Comparison of ENCODE assay signal across 2 cellular contexts in genomic region chr4:15545371-15545770, GRCh38.
TF ChIP-seq lines count a peak whose summit lies in the region.

No MANE protein-coding gene starts in this region.

TF ChIP-seq in WTC11, 78 proteins besides CTCF, POLR2A, EP300 and RAD21 (continued from another document and continues in another):
- TF ChIP-seq ATF6 (CRISPR knock-in tag; IDR thresholded peaks at IDR 0.05) (no peak), SOX15 (CRISPR knock-in tag; IDR thresholded peaks at IDR 0.05) (no peak), STAT6 (CRISPR knock-in tag; conservative IDR thresholded peaks at IDR 0.05; ENCODE audit: low read depth) (no peak), NR2C2 (CRISPR knock-in tag; IDR thresholded peaks at IDR 0.05) (no peak), AFF4 (CRISPR knock-in tag; IDR thresholded peaks at IDR 0.05; ENCODE audit: borderline replicate concordance) (no peak), ZNF512 (CRISPR knock-in tag; IDR thresholded peaks at IDR 0.05; ENCODE audit: borderline replicate concordance) (no peak), AR (CRISPR knock-in tag; IDR thresholded peaks at IDR 0.05) (no peak)

TF ChIP-seq in H1, 55 proteins besides CTCF, POLR2A, EP300 and RAD21 (continued from another document):
- TF ChIP-seq SAP30 (IDR thresholded peaks at IDR 0.05; ENCODE audit: insufficient read depth, insufficient replicate concordance, low read length) (no peak), ZNF274 (IDR thresholded peaks at IDR 0.05; ENCODE audit: borderline replicate concordance, extremely low read depth, low read length) (no peak), TBP (IDR thresholded peaks at IDR 0.05; ENCODE audit: low read depth, low read length) (no peak), CHD7 (IDR thresholded peaks at IDR 0.05; ENCODE audit: insufficient replicate concordance, low read length) (no peak), FOSL1 (IDR thresholded peaks at IDR 0.05; ENCODE audit: insufficient read depth, low read depth, low read length) (no peak), CBX8 (IDR thresholded peaks at IDR 0.05; ENCODE audit: borderline replicate concordance, low read depth, low read length) (no peak), MAFK (IDR thresholded peaks at IDR 0.05; ENCODE audit: low read depth, low read length) (no peak), CHD1 (IDR thresholded peaks at IDR 0.05; ENCODE audit: low read depth, low read length) (no peak), ATF2 (IDR thresholded peaks at IDR 0.05; ENCODE audit: low read length) (no peak), TEAD4 (IDR thresholded peaks at IDR 0.05; ENCODE audit: low read depth, low read length) (no peak), ATF3 (IDR thresholded peaks at IDR 0.05; ENCODE audit: insufficient read depth, low read depth, low read length) (no peak), JUN (IDR thresholded peaks at IDR 0.05; ENCODE audit: low read depth, low read length) (no peak), TAF7 (optimal IDR thresholded peaks at IDR 0.05; ENCODE audit: borderline replicate concordance, low read depth, low read length) (no peak), HDAC2 (IDR thresholded peaks at IDR 0.05; ENCODE audit: borderline replicate concordance in 1 of 2, low read depth in 2 of 2, low read length in 2 of 2) (no peak), CEBPB (IDR thresholded peaks at IDR 0.05; ENCODE audit: low read depth, low read length) (no peak), SUZ12 (IDR thresholded peaks at IDR 0.05; ENCODE audit: low read length) (no peak), RXRA (IDR thresholded peaks at IDR 0.05; ENCODE audit: insufficient read depth, low read depth, low read length) (no peak), RFX5 (IDR thresholded peaks at IDR 0.05; ENCODE audit: borderline replicate concordance, low read depth, low read length) (no peak)
TF ChIP-seq in H1: peak in this region for 0.
